39 cellular contexts compared by ENCODE assay signal in the genomic region with DNA sequence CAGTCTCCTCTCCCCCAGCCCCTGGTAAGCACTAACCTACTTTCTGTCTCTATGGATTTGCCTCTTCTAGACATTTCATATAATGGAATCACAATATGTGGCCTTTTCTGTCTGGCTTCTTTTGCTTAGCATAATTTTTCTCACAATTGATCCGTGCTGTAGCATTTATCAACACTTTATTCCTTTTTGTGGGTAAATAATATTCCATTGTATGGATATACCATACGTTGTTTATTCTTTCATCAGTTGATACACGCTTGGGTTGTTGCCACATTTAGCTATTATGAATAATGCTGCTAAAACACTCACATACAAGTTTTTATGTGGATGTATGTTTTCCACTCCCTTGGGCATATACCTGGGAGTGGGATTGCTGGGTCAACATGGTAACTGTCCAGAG. TPM values are rescaled to one million over a fixed set of nuclear protein-coding genes. Genes with fewer than 3 reads are reported as not detected.
"Had no signal": no experiment of that assay in that cellular context is flagged by ENCODE, and none has a peak within 500 bp of the region (broad histone marks: within the 10 kb centered on the region; RNA-seq: fewer than 3 reads in every experiment).

No MANE protein-coding gene starts in this region.

- H3K9me3 ChIP-seq: adrenal gland, ascending aorta, body of pancreas, breast epithelium had no signal

- H3K4me1 ChIP-seq: adrenal gland, ascending aorta, body of pancreas, breast epithelium had no signal

- H3K4me3 ChIP-seq: adrenal gland, ascending aorta, body of pancreas, breast epithelium, cardiac muscle cell had no signal

- H3K36me3 ChIP-seq: adrenal gland, ascending aorta, brain microvascular endothelial cell, breast epithelium had no signal

- ATAC-seq: activated naive CD4-positive, alpha-beta T cell treated with anti-CD3 and anti-CD28 coated beads, Interleukin-2, amount 50 U/mL, for 72 hours; activated naive CD8-positive, alpha-beta T cell treated with anti-CD3 and anti-CD28 coated beads, Interleukin-2, amount 50 U/mL, for 24 hours; activated T-cell treated with anti-CD3 and anti-CD28 coated beads, Interleukin-2, amount 50 U/mL, for 4 hours; activated T-cell treated with anti-CD3 and anti-CD28 coated beads, Interleukin-2, amount 50 U/mL, for 72 hours; activated T-helper 17 cell treated with anti-CD3 and anti-CD28 coated beads, Interleukin-2, amount 50 U/mL, for 72 hours; body of pancreas had no signal

- DNase-seq: activated effector memory CD4-positive, alpha-beta T cell treated with anti-CD3 and anti-CD28 coated beads, Interleukin-2, amount 50 U/mL, for 16 hours; activated effector memory CD4-positive, alpha-beta T cell treated with Interleukin-2 at 50 U/mL for 16 hours; activated gamma-delta T cell; activated gamma-delta T cell treated with Interleukin-2 at 50 U/mL for 16 hours; activated naive CD4-positive, alpha-beta T cell; activated naive CD4-positive, alpha-beta T cell treated with anti-CD3 and anti-CD28 coated beads for 36 hours; activated naive CD4-positive, alpha-beta T cell treated with anti-CD3 and anti-CD28 coated beads, Interleukin-2, amount 10 ng/mL, durations not matched to agents 7 days and 5 days; activated naive CD4-positive, alpha-beta T cell treated with anti-CD3 and anti-CD28 coated beads, Interleukin-2, amount 50 U/mL, for 16 hours; activated naive CD4-positive, alpha-beta T cell treated with Interleukin-2 at 50 U/mL for 16 hours; activated naive CD8-positive, alpha-beta T cell treated with anti-CD3 and anti-CD28 coated beads for 36 hours; activated naive CD8-positive, alpha-beta T cell treated with anti-CD3 and anti-CD28 coated beads, Interleukin-2, amount 10 ng/mL, durations not matched to agents 7 days and 5 days; activated naive CD8-positive, alpha-beta T cell treated with anti-CD3 and anti-CD28 coated beads, Interleukin-2, amount 50 U/mL, for 24 hours; activated T-cell treated with anti-CD3 and anti-CD28 coated beads, Interleukin-2, amount 50 U/mL, for 24 hours; activated T-cell treated with anti-CD3 and anti-CD28 coated beads, Interleukin-2, amount 50 U/mL, for 4 hours; activated T-cell treated with anti-CD3 and anti-CD28 coated beads, Interleukin-2, amount 50 U/mL, for 48 hours; activated T-cell treated with anti-CD3 and anti-CD28 coated beads, Interleukin-2, amount 50 U/mL, for 72 hours; adrenal gland; amniotic stem cell; amygdala; anterior cingulate cortex; aorta; body of pancreas; brain microvascular endothelial cell; caudate nucleus; central memory CD4-positive, alpha-beta T cell; cerebellar nuclear complex had no signal

- H3K27ac ChIP-seq: adrenal gland, ascending aorta, body of pancreas, brain microvascular endothelial cell, breast epithelium, cardiac muscle cell had no signal

- H3K27me3 ChIP-seq: adrenal gland, ascending aorta, body of pancreas, brain microvascular endothelial cell, breast epithelium, cardiac muscle cell had no signal

RNA-seq across cellular contexts. Expression of a gene that starts 47.0 kb away (rescaled TPM):
- total RNA-seq: activated naive CD4-positive, alpha-beta T cell treated with anti-CD3 and anti-CD28 coated beads for 36 hours; activated naive CD4-positive, alpha-beta T cell treated with anti-CD3 and anti-CD28 coated beads, Interleukin-2, amount 50 U/mL, for 72 hours; activated naive CD8-positive, alpha-beta T cell treated with anti-CD3 and anti-CD28 coated beads for 36 hours; activated naive CD8-positive, alpha-beta T cell treated with anti-CD3 and anti-CD28 coated beads, Interleukin-2, amount 10 ng/mL, durations not matched to agents 7 days and 5 days; activated T-cell treated with anti-CD3 and anti-CD28 coated beads, Interleukin-2, amount 50 U/mL, for 4 hours; activated T-cell treated with anti-CD3 and anti-CD28 coated beads, Interleukin-2, amount 50 U/mL, for 72 hours; activated T-helper 1 cell treated with anti-CD3 and anti-CD28 coated beads, Interleukin-12 subunit alpha, Interleukin-12 subunit beta, Interleukin-2, Interleukin-4 antibody, amounts not matched to agents 30 ng/mL and 10 ng/mL and 1 ng/mL, durations not matched to agents 14 hours and 24 hours and 36 hours; activated T-helper 17 cell treated with anti-CD3 and anti-CD28 coated beads, Interleukin-2, amount 50 U/mL, for 72 hours; activated T-helper 2 cell treated with anti-CD3 and anti-CD28 coated beads, Interferon-gamma antibody, Interleukin-2, Interleukin-4, amounts not matched to agents 10 μg/mL and 5 μg/mL and 100 μg/mL, durations not matched to agents 14 hours and 24 hours and 36 hours; adrenal gland; aorta; ascending aorta; astrocyte; body of pancreas; breast epithelium; bronchial epithelial cell; cardiac muscle cell; cardiac septum; cerebellum; chondrocyte had no signal
- polyA plus RNA-seq: adipose tissue, adrenal gland, aorta, cardiac muscle cell had no signal
